1 cellular context compared by ENCODE assay signal in genomic region chr14:70034257-70034656, GRCh38.
TF ChIP-seq lines count a peak whose summit lies in the region.

No MANE protein-coding gene starts in this region.

TF ChIP-seq in H1, 55 proteins besides CTCF, POLR2A, EP300 and RAD21:
- TF ChIP-seq HDAC6 (IDR thresholded peaks at IDR 0.05; ENCODE audit: low read depth, low read length) (no peak), HDAC2 (IDR thresholded peaks at IDR 0.05; ENCODE audit: borderline replicate concordance in 1 of 2, low read depth in 2 of 2, low read length in 2 of 2) (no peak), NRF1 (IDR thresholded peaks at IDR 0.05; ENCODE audit: low read depth, low read length) (no peak), PHF8 (conservative IDR thresholded peaks at IDR 0.05; ENCODE audit: low read depth, low read length) (no peak), TAF1 (IDR thresholded peaks at IDR 0.05; ENCODE audit: low read depth, low read length) (no peak), RBBP5 (IDR thresholded peaks at IDR 0.05; ENCODE audit: borderline replicate concordance, low read depth, low read length) (no peak), SIX5 (IDR thresholded peaks at IDR 0.05; ENCODE audit: low read depth, low read length) (no peak), ASH2L (IDR thresholded peaks at IDR 0.05; ENCODE audit: low read length) (no peak), GTF2F1 (IDR thresholded peaks at IDR 0.05; ENCODE audit: borderline replicate concordance, low read depth, low read length) (no peak), SAP30 (IDR thresholded peaks at IDR 0.05; ENCODE audit: insufficient read depth, insufficient replicate concordance, low read length) (no peak), RNF2 (IDR thresholded peaks at IDR 0.05; ENCODE audit: borderline replicate concordance, low read depth, low read length, missing control alignments, poor library complexity, severe bottlenecking) (no peak), SUZ12 (IDR thresholded peaks at IDR 0.05; ENCODE audit: low read length) (no peak), GABPA (IDR thresholded peaks at IDR 0.05; ENCODE audit: borderline replicate concordance, insufficient read depth, low read length) (no peak), JUND (IDR thresholded peaks at IDR 0.05; ENCODE audit: low read length) (no peak), MAFK (IDR thresholded peaks at IDR 0.05; ENCODE audit: low read depth, low read length) (no peak), TCF12 (IDR thresholded peaks at IDR 0.05; ENCODE audit: low read depth, low read length) (no peak), CHD1 (IDR thresholded peaks at IDR 0.05; ENCODE audit: low read depth, low read length) (no peak)
- TF ChIP-seq, protein P1, sequence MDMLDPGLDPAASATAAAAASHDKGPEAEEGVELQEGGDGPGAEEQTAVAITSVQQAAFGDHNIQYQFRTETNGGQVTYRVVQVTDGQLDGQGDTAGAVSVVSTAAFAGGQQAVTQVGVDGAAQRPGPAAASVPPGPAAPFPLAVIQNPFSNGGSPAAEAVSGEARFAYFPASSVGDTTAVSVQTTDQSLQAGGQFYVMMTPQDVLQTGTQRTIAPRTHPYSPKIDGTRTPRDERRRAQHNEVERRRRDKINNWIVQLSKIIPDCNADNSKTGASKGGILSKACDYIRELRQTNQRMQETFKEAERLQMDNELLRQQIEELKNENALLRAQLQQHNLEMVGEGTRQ (IDR thresholded peaks at IDR 0.05; ENCODE audit: low read length): no peak
